1 cellular context compared by ENCODE assay signal in the genomic region with DNA sequence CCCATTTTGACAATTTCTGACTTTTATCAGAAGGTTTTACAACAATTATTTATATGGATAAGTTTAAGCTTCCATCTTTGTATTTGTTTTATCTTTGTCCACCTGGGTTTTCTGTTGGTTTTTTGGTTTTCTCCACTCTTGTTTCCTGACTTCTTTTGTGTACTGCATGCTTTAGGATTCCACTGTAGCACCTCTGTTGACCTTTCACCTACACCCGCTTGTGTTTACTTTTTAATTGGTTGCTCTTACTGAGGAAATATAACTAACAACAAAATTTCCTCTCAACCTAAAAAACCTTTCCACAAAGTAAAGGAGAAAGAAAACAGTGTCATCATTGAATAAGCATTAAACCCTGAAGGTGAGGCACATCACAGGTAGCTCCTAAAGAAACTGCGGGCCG.
TF ChIP-seq lines count a peak whose summit lies in the region.

No MANE protein-coding gene starts in this region.

TF ChIP-seq in liver, 16 proteins besides CTCF, POLR2A, EP300 and RAD21:
- TF ChIP-seq, protein P1, sequence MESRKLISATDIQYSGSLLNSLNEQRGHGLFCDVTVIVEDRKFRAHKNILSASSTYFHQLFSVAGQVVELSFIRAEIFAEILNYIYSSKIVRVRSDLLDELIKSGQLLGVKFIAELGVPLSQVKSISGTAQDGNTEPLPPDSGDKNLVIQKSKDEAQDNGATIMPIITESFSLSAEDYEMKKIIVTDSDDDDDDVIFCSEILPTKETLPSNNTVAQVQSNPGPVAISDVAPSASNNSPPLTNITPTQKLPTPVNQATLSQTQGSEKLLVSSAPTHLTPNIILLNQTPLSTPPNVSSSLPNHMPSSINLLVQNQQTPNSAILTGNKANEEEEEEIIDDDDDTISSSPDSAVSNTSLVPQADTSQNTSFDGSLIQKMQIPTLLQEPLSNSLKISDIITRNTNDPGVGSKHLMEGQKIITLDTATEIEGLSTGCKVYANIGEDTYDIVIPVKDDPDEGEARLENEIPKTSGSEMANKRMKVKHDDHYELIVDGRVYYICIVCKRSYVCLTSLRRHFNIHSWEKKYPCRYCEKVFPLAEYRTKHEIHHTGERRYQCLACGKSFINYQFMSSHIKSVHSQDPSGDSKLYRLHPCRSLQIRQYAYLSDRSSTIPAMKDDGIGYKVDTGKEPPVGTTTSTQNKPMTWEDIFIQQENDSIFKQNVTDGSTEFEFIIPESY (IDR thresholded peaks at IDR 0.05) = no peak
- no peak for TF ChIP-seq EGR1 (IDR thresholded peaks at IDR 0.05; ENCODE audit: low read depth in 2 of 2)
- no peak for TF ChIP-seq TAF1 (conservative IDR thresholded peaks at IDR 0.05)
- peak in 1 of 2 donors; percentile 5 for TF ChIP-seq HNF4A (conservative IDR thresholded peaks at IDR 0.05)
- no peak for TF ChIP-seq NR2F2 (IDR thresholded peaks at IDR 0.05)
- TF ChIP-seq FOXA2 (IDR thresholded peaks at IDR 0.05) = peak; percentile 35
- no peak for TF ChIP-seq YY1 (IDR thresholded peaks at IDR 0.05)
- TF ChIP-seq HNF4G (IDR thresholded peaks at IDR 0.05) = no peak
- no peak for TF ChIP-seq JUND (IDR thresholded peaks at IDR 0.05)
- peak; percentile 47 to 50 for TF ChIP-seq RXRA (IDR thresholded peaks at IDR 0.05)
- TF ChIP-seq, protein P2, sequence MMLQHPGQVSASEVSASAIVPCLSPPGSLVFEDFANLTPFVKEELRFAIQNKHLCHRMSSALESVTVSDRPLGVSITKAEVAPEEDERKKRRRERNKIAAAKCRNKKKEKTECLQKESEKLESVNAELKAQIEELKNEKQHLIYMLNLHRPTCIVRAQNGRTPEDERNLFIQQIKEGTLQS (IDR thresholded peaks at IDR 0.05) = no peak
- TF ChIP-seq SP1 (IDR thresholded peaks at IDR 0.05) = peak; percentile 47
- no peak for TF ChIP-seq FOXA1 (IDR thresholded peaks at IDR 0.05)
- no peak for TF ChIP-seq GABPA (IDR thresholded peaks at IDR 0.05 in 1 of 2, conservative IDR thresholded peaks at IDR 0.05 in 1 of 2)
- TF ChIP-seq, protein P3, sequence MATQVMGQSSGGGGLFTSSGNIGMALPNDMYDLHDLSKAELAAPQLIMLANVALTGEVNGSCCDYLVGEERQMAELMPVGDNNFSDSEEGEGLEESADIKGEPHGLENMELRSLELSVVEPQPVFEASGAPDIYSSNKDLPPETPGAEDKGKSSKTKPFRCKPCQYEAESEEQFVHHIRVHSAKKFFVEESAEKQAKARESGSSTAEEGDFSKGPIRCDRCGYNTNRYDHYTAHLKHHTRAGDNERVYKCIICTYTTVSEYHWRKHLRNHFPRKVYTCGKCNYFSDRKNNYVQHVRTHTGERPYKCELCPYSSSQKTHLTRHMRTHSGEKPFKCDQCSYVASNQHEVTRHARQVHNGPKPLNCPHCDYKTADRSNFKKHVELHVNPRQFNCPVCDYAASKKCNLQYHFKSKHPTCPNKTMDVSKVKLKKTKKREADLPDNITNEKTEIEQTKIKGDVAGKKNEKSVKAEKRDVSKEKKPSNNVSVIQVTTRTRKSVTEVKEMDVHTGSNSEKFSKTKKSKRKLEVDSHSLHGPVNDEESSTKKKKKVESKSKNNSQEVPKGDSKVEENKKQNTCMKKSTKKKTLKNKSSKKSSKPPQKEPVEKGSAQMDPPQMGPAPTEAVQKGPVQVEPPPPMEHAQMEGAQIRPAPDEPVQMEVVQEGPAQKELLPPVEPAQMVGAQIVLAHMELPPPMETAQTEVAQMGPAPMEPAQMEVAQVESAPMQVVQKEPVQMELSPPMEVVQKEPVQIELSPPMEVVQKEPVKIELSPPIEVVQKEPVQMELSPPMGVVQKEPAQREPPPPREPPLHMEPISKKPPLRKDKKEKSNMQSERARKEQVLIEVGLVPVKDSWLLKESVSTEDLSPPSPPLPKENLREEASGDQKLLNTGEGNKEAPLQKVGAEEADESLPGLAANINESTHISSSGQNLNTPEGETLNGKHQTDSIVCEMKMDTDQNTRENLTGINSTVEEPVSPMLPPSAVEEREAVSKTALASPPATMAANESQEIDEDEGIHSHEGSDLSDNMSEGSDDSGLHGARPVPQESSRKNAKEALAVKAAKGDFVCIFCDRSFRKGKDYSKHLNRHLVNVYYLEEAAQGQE (IDR thresholded peaks at IDR 0.05) = no peak
- TF ChIP-seq, protein P4, sequence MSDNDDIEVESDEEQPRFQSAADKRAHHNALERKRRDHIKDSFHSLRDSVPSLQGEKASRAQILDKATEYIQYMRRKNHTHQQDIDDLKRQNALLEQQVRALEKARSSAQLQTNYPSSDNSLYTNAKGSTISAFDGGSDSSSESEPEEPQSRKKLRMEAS (IDR thresholded peaks at IDR 0.05) = no peak
